ENCODE assay signal across 8 cellular contexts in the genomic region with DNA sequence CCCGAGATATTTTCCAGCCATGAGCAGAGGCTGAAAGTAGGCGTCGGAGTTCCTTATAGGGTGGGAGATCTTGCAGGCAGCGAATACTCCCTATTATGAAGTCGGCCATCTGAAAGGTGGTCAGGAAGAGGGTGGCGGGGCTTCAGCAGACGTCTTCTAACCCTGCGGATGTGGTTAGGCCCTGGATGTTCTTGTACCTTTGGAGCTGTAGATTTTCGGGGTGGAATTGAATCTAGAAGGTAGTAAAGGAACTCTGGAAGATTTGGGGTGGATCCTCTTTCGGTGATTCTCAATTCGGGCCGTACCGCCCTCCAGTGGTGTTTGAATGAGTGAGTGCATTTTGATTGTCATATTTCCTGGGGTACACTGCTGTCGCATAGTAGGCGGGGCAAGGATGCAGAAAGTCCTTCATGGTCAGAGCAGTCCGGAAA. TPM values are rescaled to one million over a fixed set of nuclear protein-coding genes. Genes with fewer than 3 reads are reported as not detected.
DNase-seq lines count a peak whose midpoint lies in the region; ATAC-seq and TF ChIP-seq lines count a peak whose summit lies in the region.

No MANE protein-coding gene starts in this region.

- H3F3A ChIP-seq in OCI-LY1 (ENCODE audit: insufficient read depth, low read length) = no peaks in the 10 kb centered on the region

- no peaks in the 10 kb centered on the region for H3K27me3 ChIP-seq in HUES48 (ENCODE audit: control insufficient read depth, insufficient read depth, low read length)
- no peaks in the 10 kb centered on the region for H3K27me3 ChIP-seq in OCI-LY1 (ENCODE audit: insufficient read depth, low read length)
- H3K27me3 ChIP-seq in naive thymus-derived CD4-positive, alpha-beta T cell (ENCODE audit: control insufficient read depth in 2 of 2, insufficient read depth in 2 of 2, low read length in 2 of 2) = no peaks in the 10 kb centered on the region

- no peak overlapping the region for H3K27ac Mint-ChIP-seq in naive thymus-derived CD4-positive, alpha-beta T cell

- H3K9me3 ChIP-seq in HUES48 (ENCODE audit: control insufficient read depth, insufficient read depth, low read length) = no peaks in the 10 kb centered on the region
- no peaks in the 10 kb centered on the region for H3K9me3 ChIP-seq in OCI-LY1 (ENCODE audit: low read length)
- no peaks in the 10 kb centered on the region for H3K9me3 ChIP-seq in naive thymus-derived CD4-positive, alpha-beta T cell (ENCODE audit: control insufficient read depth in 2 of 3, low read length in 3 of 3)

- no peak overlapping the region for H3K4me3 Mint-ChIP-seq in naive thymus-derived CD4-positive, alpha-beta T cell

- peaks cover 0 to 3% (median 0%) of the 10 kb centered on the region in 11 donors for H3K9me3 Mint-ChIP-seq in naive thymus-derived CD4-positive, alpha-beta T cell

- H3K27me3 Mint-ChIP-seq in naive thymus-derived CD4-positive, alpha-beta T cell = peaks cover 0 to 6% (median 0%) of the 10 kb centered on the region in 5 donors

- intact Hi-C loops in naive thymus-derived CD4-positive, alpha-beta T cell (cut with micrococcal nuclease) = loop anchor here (1.0 to 10.0 kb wide), 6 partner anchors 143 to 1431 kb away; partner anchors contain the start of genes LRGUK (in 1 of the 2) and TMEM140 (in 1 of the 2)

- H3K4me3 ChIP-seq in HUES48 (ENCODE audit: low read depth, low read length) (peak overlapping the region; percentile 71), OCI-LY1 (ENCODE audit: low read depth, low read length, poor library complexity, severe bottlenecking) (peak overlapping the region; percentile 93)
- peak overlapping the region; percentile 89 for H3K4me3 ChIP-seq in naive thymus-derived CD4-positive, alpha-beta T cell (ENCODE audit: low read length)

- H3K36me3 ChIP-seq in HUES48 (ENCODE audit: control insufficient read depth, insufficient read depth, low read length) (no peaks in the 10 kb centered on the region), OCI-LY1 (ENCODE audit: insufficient read depth, low read length) (peaks cover 23% of the 10 kb centered on the region)
- peaks cover 0 to 6% (median 0%) of the 10 kb centered on the region in 3 experiments for H3K36me3 ChIP-seq in naive thymus-derived CD4-positive, alpha-beta T cell (ENCODE audit: control insufficient read depth in 2 of 3, insufficient read depth in 3 of 3, low read length in 3 of 3)

- H3K4me2 ChIP-seq in OCI-LY1 (ENCODE audit: low read length) = peak overlapping the region; percentile 88

- peaks cover 0 to 14% (median 0%) of the 10 kb centered on the region in 5 donors for H3K36me3 Mint-ChIP-seq in naive thymus-derived CD4-positive, alpha-beta T cell

- H3K27ac ChIP-seq in HUES48 (ENCODE audit: low read depth, low read length) = peak overlapping the region; percentile 95
- peak overlapping the region; percentile 91 for H3K27ac ChIP-seq in OCI-LY1 (ENCODE audit: low read depth, low read length, poor library complexity, severe bottlenecking)
- H3K27ac ChIP-seq in naive thymus-derived CD4-positive, alpha-beta T cell (ENCODE audit: low read depth, low read length) = peak overlapping the region; percentile 92

- CTCF ChIA-PET in naive thymus-derived CD4-positive, alpha-beta T cell (lab: Charles Lee) = interaction anchor here (1.3 kb wide), 1 partner anchor 58 kb away, joined by 4 read pairs; no protein-coding TSS in a partner anchor

- POLR2A ChIA-PET in naive thymus-derived CD4-positive, alpha-beta T cell (lab: Charles Lee) = interaction anchor here (0.6 to 2.0 kb wide), 3 partner anchors 12 to 278 kb away, joined by 3 to 8 read pairs (median 6); no protein-coding TSS in a partner anchor

- peak overlapping the region; percentile 97 for H3K9ac ChIP-seq in HUES48 (ENCODE audit: low read depth, low read length)
- H3K9ac ChIP-seq in OCI-LY1 (ENCODE audit: low read length) = peak overlapping the region; percentile 97

- H3K4me1 ChIP-seq in HUES48 (ENCODE audit: control insufficient read depth, insufficient read depth, low read length) (peaks cover 26% of the 10 kb centered on the region), OCI-LY1 (ENCODE audit: insufficient read depth, low read length, severe bottlenecking) (peaks cover 38% of the 10 kb centered on the region)
- peaks cover 6% of the 10 kb centered on the region in 2 donors for H3K4me1 ChIP-seq in naive thymus-derived CD4-positive, alpha-beta T cell (ENCODE audit: control insufficient read depth in 2 of 2, insufficient read depth in 2 of 2, low read length in 2 of 2)

- peaks cover 10 to 35% (median 25%) of the 10 kb centered on the region in 7 donors for H3K4me1 Mint-ChIP-seq in naive thymus-derived CD4-positive, alpha-beta T cell

- H4K20me1 ChIP-seq in OCI-LY1 (ENCODE audit: insufficient read depth, low read length) = no peaks in the 10 kb centered on the region

- H3K9me2 ChIP-seq in OCI-LY1 (ENCODE audit: low read depth, low read length) = no peaks in the 10 kb centered on the region

- ATAC-seq in GM21515 (IDR thresholded peaks at IDR 0.05; ENCODE audit: unreplicated experiment) (peak; percentile 80), esophagus mucosa (peak; percentile 71)
- peak; percentile 78 for ATAC-seq in naive thymus-derived CD4-positive, alpha-beta T cell

- H3K79me2 ChIP-seq in OCI-LY1 (ENCODE audit: insufficient read depth, low read length) = peaks cover 54% of the 10 kb centered on the region

- DNase-seq in DMS114 treated with DMSO at 0.1 percent for 48 hours (lab: John Stamatoyannopoulos, UW; ENCODE audit: unreplicated experiment) (peak; percentile 47), activated T-cell treated with anti-CD3 and anti-CD28 coated beads for 4 hours (peak; percentile 47)
- DNase-seq in naive thymus-derived CD4-positive, alpha-beta T cell = peak; percentile 36 to 71 (median 66)
- peak; percentile 44 to 73 (median 57) for DNase-seq in stimulated activated naive CD4-positive, alpha-beta T cell (lab: John Stamatoyannopoulos, UW)

- H2AFZ ChIP-seq in OCI-LY1 (ENCODE audit: low read length) = peak overlapping the region; percentile 54

- TF ChIP-seq CTCF in OCI-LY1 (IDR thresholded peaks at IDR 0.05; ENCODE audit: low read length) = peak; percentile 81

RNA-seq across cellular contexts. Expression of gene NUP205, which starts 0.6 kb away (rescaled TPM):
- 62.4 TPM for total RNA-seq in esophagus mucosa
- total RNA-seq in naive thymus-derived CD4-positive, alpha-beta T cell = 10 to 100 TPM; 50.0 to 88.8 (median 76.5) TPM
- 10 to 100 TPM; 22.9 to 41.5 TPM for polyA plus RNA-seq in naive thymus-derived CD4-positive, alpha-beta T cell

RNA-seq across cellular contexts. Expression of gene CNOT4, which starts 48.5 kb away (rescaled TPM):
- 15.9 TPM for total RNA-seq in esophagus mucosa
- total RNA-seq in naive thymus-derived CD4-positive, alpha-beta T cell = 10 to 100 TPM; 28.7 to 39.4 (median 38.3) TPM
- polyA plus RNA-seq in naive thymus-derived CD4-positive, alpha-beta T cell = 10 to 100 TPM; 15.5 to 20.0 TPM

Comparison
In these comparisons a context has a peak if more than half of its experiments do, and no peak if none do; other contexts are left out.
1. Peak in every context shown above with its lines: DNase-seq, ATAC-seq, H3K4me3 ChIP-seq and H3K27ac ChIP-seq.